Comparison of ENCODE assay signal across 8 cellular contexts in genomic region chr12:122265931-122266771, GRCh38. TPM values are rescaled to one million over a fixed set of nuclear protein-coding genes. Genes with fewer than 3 reads are reported as not detected.
A peak's percentile ranks its signal among the peaks of the same experiment; 100 is the strongest.
DNase-seq lines count a peak whose midpoint lies in the region; ATAC-seq, FAIRE-seq and TF ChIP-seq lines count a peak whose summit lies in the region.

TSS of gene VPS33A (minus strand) at chr12:122266494. CDS start at chr12:122266408, 86 bp downstream.

- peak within 1 kb of the TSS; percentile 55 for H3K27ac ChIP-seq in RWPE2 (ENCODE audit: poor library complexity, severe bottlenecking)
- H3K27ac ChIP-seq in naive thymus-derived CD4-positive, alpha-beta T cell (ENCODE audit: low read depth, low read length) = peak within 1 kb of the TSS; percentile 95

- peak within 1 kb of the TSS; percentile 97 for H2AFZ ChIP-seq in Loucy (ENCODE audit: low read length)

- H3K27me3 ChIP-seq in Loucy (ENCODE audit: insufficient read depth, low read length, poor library complexity, severe bottlenecking) (no peaks in the 10 kb centered on the region), RWPE2 (ENCODE audit: insufficient read depth, poor library complexity, severe bottlenecking) (no peaks in the 10 kb centered on the region)
- H3K27me3 ChIP-seq in naive thymus-derived CD4-positive, alpha-beta T cell (ENCODE audit: control insufficient read depth in 2 of 2, insufficient read depth in 2 of 2, low read length in 2 of 2) = no peaks in the 10 kb centered on the region

- H3K9me3 ChIP-seq in Loucy (ENCODE audit: insufficient read depth, low read depth, low read length) (no peaks in the 10 kb centered on the region), RWPE2 (ENCODE audit: severe bottlenecking) (no peaks in the 10 kb centered on the region)
- no peaks in the 10 kb centered on the region for H3K9me3 ChIP-seq in naive thymus-derived CD4-positive, alpha-beta T cell (ENCODE audit: control insufficient read depth in 2 of 3, low read length in 3 of 3)

- H3K79me2 ChIP-seq in Loucy (ENCODE audit: insufficient read depth, low read length) = peaks cover 4% of the 10 kb centered on the region; the same call in 1 of the 2 replicates

- H4K20me1 ChIP-seq in Loucy (ENCODE audit: insufficient read depth, low read length, poor library complexity, severe bottlenecking) = no peaks in the 10 kb centered on the region

- peak; percentile 94 for FAIRE-seq in H54 (lab: Jason Lieb, UNC)

- peak within 1 kb of the TSS; percentile 99 for H3K27ac Mint-ChIP-seq in activated T-helper 2 cell treated with anti-CD3 and anti-CD28 coated beads, Interferon-gamma antibody, Interleukin-2, Interleukin-4, amounts not matched to agents 10 μg/mL and 5 μg/mL and 100 μg/mL, durations not matched to agents 14 hours and 24 hours and 36 hours
- H3K27ac Mint-ChIP-seq in naive thymus-derived CD4-positive, alpha-beta T cell = peak within 1 kb of the TSS; percentile 98 to 100 (median 99)
- peak within 1 kb of the TSS; percentile 98 for H3K27ac Mint-ChIP-seq in stimulated activated memory B cell treated with anti-CD40 and anti-IgM and Interleukin-4, amounts not matched to agents 10 μg/mL and 1 μg/mL and 100 μg/mL, for 72 hours

- peak; percentile 93 for TF ChIP-seq POLR2A in H54 (IDR thresholded peaks at IDR 0.05; ENCODE audit: low read depth, low read length)

- peaks cover 7% of the 10 kb centered on the region for H3K4me1 Mint-ChIP-seq in activated T-helper 2 cell treated with anti-CD3 and anti-CD28 coated beads, Interferon-gamma antibody, Interleukin-2, Interleukin-4, amounts not matched to agents 10 μg/mL and 5 μg/mL and 100 μg/mL, durations not matched to agents 14 hours and 24 hours and 36 hours (ENCODE audit: low read depth)
- H3K4me1 Mint-ChIP-seq in naive thymus-derived CD4-positive, alpha-beta T cell = peaks cover 0 to 37% (median 32%) of the 10 kb centered on the region in 7 donors
- H3K4me1 Mint-ChIP-seq in stimulated activated memory B cell treated with anti-CD40 and anti-IgM and Interleukin-4, amounts not matched to agents 10 μg/mL and 1 μg/mL and 100 μg/mL, for 72 hours = peaks cover 6% of the 10 kb centered on the region

- ATAC-seq in RWPE2 (ENCODE audit: low read depth) = peak; percentile 90
- peak; percentile 89 for ATAC-seq in naive thymus-derived CD4-positive, alpha-beta T cell
- ATAC-seq in stimulated activated memory B cell treated with anti-CD40 and anti-IgM and Interleukin-4, amounts not matched to agents 10 μg/mL and 1 μg/mL and 100 μg/mL, for 72 hours = peak; percentile 96

- H3K4me1 ChIP-seq in Loucy (ENCODE audit: insufficient read depth, low read length, poor library complexity, severe bottlenecking) = peaks cover 13% of the 10 kb centered on the region
- no peaks in the 10 kb centered on the region for H3K4me1 ChIP-seq in RWPE2 (ENCODE audit: insufficient read depth, poor library complexity, severe bottlenecking)
- H3K4me1 ChIP-seq in naive thymus-derived CD4-positive, alpha-beta T cell (ENCODE audit: control insufficient read depth in 2 of 2, insufficient read depth in 2 of 2, low read length in 2 of 2) = peaks cover 12 to 17% of the 10 kb centered on the region in 2 donors

- H3F3A ChIP-seq in Loucy (ENCODE audit: low read depth) = no peaks in the 10 kb centered on the region

- TF ChIP-seq CTCF in Loucy (conservative IDR thresholded peaks at IDR 0.05; ENCODE audit: low read length) (no peak), RWPE2 (IDR thresholded peaks at IDR 0.05; ENCODE audit: poor library complexity, severe bottlenecking) (no peak), fibroblast of mammary gland (conservative IDR thresholded peaks at IDR 0.05; ENCODE audit: control insufficient read depth, insufficient read depth, low read depth, low read length) (no peak)

- intact Hi-C loops in activated T-helper 2 cell treated with anti-CD3 and anti-CD28 coated beads, Interferon-gamma antibody, Interleukin-2, Interleukin-4, amounts not matched to agents 10 μg/mL and 5 μg/mL and 100 μg/mL, durations not matched to agents 14 hours and 24 hours and 36 hours (cut with micrococcal nuclease) = loop anchor here (1.0 to 2.0 kb wide), 4 partner anchors 21 to 261 kb away; partner anchors contain the start of genes DIABLO, KNTC1 and RSRC2
- intact Hi-C loops in naive thymus-derived CD4-positive, alpha-beta T cell (cut with micrococcal nuclease) = loop anchor here (1.0 to 5.0 kb wide), 13 partner anchors 21 to 486 kb away; partner anchors contain the start of genes B3GNT4 (in 2 of the 2), DIABLO (in 2 of the 2), RSRC2 (in 2 of the 2) and CFAP251 (in 1 of the 2)

- peaks cover 19% of the 10 kb centered on the region for H3K36me3 Mint-ChIP-seq in activated T-helper 2 cell treated with anti-CD3 and anti-CD28 coated beads, Interferon-gamma antibody, Interleukin-2, Interleukin-4, amounts not matched to agents 10 μg/mL and 5 μg/mL and 100 μg/mL, durations not matched to agents 14 hours and 24 hours and 36 hours (ENCODE audit: low read depth)
- H3K36me3 Mint-ChIP-seq in naive thymus-derived CD4-positive, alpha-beta T cell = peaks cover 0 to 13% (median 10%) of the 10 kb centered on the region in 5 donors
- H3K36me3 Mint-ChIP-seq in stimulated activated memory B cell treated with anti-CD40 and anti-IgM and Interleukin-4, amounts not matched to agents 10 μg/mL and 1 μg/mL and 100 μg/mL, for 72 hours = peaks cover 9% of the 10 kb centered on the region

- no peaks in the 10 kb centered on the region for H3K9me2 ChIP-seq in Loucy (replicated peaks; ENCODE audit: low read depth, low read length)

- POLR2A ChIA-PET in naive thymus-derived CD4-positive, alpha-beta T cell (lab: Charles Lee) = interaction anchor here (0.5 to 2.7 kb wide), 17 partner anchors 9 to 1730 kb away, joined by 3 to 20 read pairs (median 3); partner anchors contain the start of gene DIABLO

- H3K27me3 Mint-ChIP-seq in activated T-helper 2 cell treated with anti-CD3 and anti-CD28 coated beads, Interferon-gamma antibody, Interleukin-2, Interleukin-4, amounts not matched to agents 10 μg/mL and 5 μg/mL and 100 μg/mL, durations not matched to agents 14 hours and 24 hours and 36 hours (ENCODE audit: low read depth) = no peaks in the 10 kb centered on the region
- peaks cover 0 to 6% (median 0%) of the 10 kb centered on the region in 5 donors for H3K27me3 Mint-ChIP-seq in naive thymus-derived CD4-positive, alpha-beta T cell
- no peaks in the 10 kb centered on the region for H3K27me3 Mint-ChIP-seq in stimulated activated memory B cell treated with anti-CD40 and anti-IgM and Interleukin-4, amounts not matched to agents 10 μg/mL and 1 μg/mL and 100 μg/mL, for 72 hours

- H3K4me3 Mint-ChIP-seq in activated T-helper 2 cell treated with anti-CD3 and anti-CD28 coated beads, Interferon-gamma antibody, Interleukin-2, Interleukin-4, amounts not matched to agents 10 μg/mL and 5 μg/mL and 100 μg/mL, durations not matched to agents 14 hours and 24 hours and 36 hours (ENCODE audit: low read depth) = peak within 1 kb of the TSS; percentile 96
- H3K4me3 Mint-ChIP-seq in naive thymus-derived CD4-positive, alpha-beta T cell = peak within 1 kb of the TSS; percentile 93 to 99 (median 96)
- peak within 1 kb of the TSS; percentile 91 for H3K4me3 Mint-ChIP-seq in stimulated activated memory B cell treated with anti-CD40 and anti-IgM and Interleukin-4, amounts not matched to agents 10 μg/mL and 1 μg/mL and 100 μg/mL, for 72 hours

- H3K4me3 ChIP-seq in Loucy (ENCODE audit: low read length, poor library complexity, severe bottlenecking) (peak within 1 kb of the TSS; percentile 89), RWPE2 (ENCODE audit: severe bottlenecking) (peak within 1 kb of the TSS; percentile 67), fibroblast of mammary gland (ENCODE audit: control insufficient read depth, low read depth, low read length) (peak within 1 kb of the TSS; percentile 92)
- H3K4me3 ChIP-seq in naive thymus-derived CD4-positive, alpha-beta T cell (ENCODE audit: low read length) = peak within 1 kb of the TSS; percentile 74

- CTCF ChIA-PET in naive thymus-derived CD4-positive, alpha-beta T cell (lab: Charles Lee) = interaction anchor here (0.6 to 1.5 kb wide), 9 partner anchors 10 to 215 kb away, joined by 3 to 10 read pairs (median 4); no protein-coding TSS in a partner anchor

- H3K36me3 ChIP-seq in Loucy (ENCODE audit: insufficient read depth, low read length) = no peaks in the 10 kb centered on the region
- H3K36me3 ChIP-seq in RWPE2 (ENCODE audit: low read depth) = peaks cover 13% of the 10 kb centered on the region
- H3K36me3 ChIP-seq in naive thymus-derived CD4-positive, alpha-beta T cell (ENCODE audit: control insufficient read depth in 2 of 3, insufficient read depth in 3 of 3, low read length in 3 of 3) = peaks cover 2 to 29% (median 9%) of the 10 kb centered on the region in 3 experiments

- H3K9me3 Mint-ChIP-seq in activated T-helper 2 cell treated with anti-CD3 and anti-CD28 coated beads, Interferon-gamma antibody, Interleukin-2, Interleukin-4, amounts not matched to agents 10 μg/mL and 5 μg/mL and 100 μg/mL, durations not matched to agents 14 hours and 24 hours and 36 hours = no peaks in the 10 kb centered on the region
- peaks cover 0 to 9% (median 0%) of the 10 kb centered on the region in 11 donors for H3K9me3 Mint-ChIP-seq in naive thymus-derived CD4-positive, alpha-beta T cell
- no peaks in the 10 kb centered on the region for H3K9me3 Mint-ChIP-seq in stimulated activated memory B cell treated with anti-CD40 and anti-IgM and Interleukin-4, amounts not matched to agents 10 μg/mL and 1 μg/mL and 100 μg/mL, for 72 hours

- DNase-seq in EL (peak; percentile 97), H54 (ENCODE audit: insufficient read length, low spot score) (peak; percentile 92), RWPE2 (ENCODE audit: low spot score) (peak; percentile 97), fibroblast of mammary gland (ENCODE audit: low read depth) (peak; percentile 98)
- DNase-seq in activated T-helper 2 cell treated with anti-CD3 and anti-CD28 coated beads, Interferon-gamma antibody, Interleukin-2, Interleukin-4, amounts not matched to agents 10 μg/mL and 5 μg/mL and 100 μg/mL, durations not matched to agents 14 hours and 24 hours and 36 hours (ENCODE audit: low spot score) = peak; percentile 95
- peak; percentile 82 to 96 (median 90) for DNase-seq in naive thymus-derived CD4-positive, alpha-beta T cell

- peak within 1 kb of the TSS; percentile 77 for H3K9ac ChIP-seq in Loucy (ENCODE audit: low read depth, low read length, poor library complexity, severe bottlenecking)

- peak within 1 kb of the TSS; percentile 85 for H3K4me2 ChIP-seq in Loucy (ENCODE audit: low read depth, low read length, poor library complexity, severe bottlenecking)

RNA-seq across cellular contexts. Expression of gene VPS33A, which starts in this region (rescaled TPM):
- 25.3 and 26.8 TPM in 2 replicates for total RNA-seq in activated T-helper 2 cell treated with anti-CD3 and anti-CD28 coated beads, Interferon-gamma antibody, Interleukin-2, Interleukin-4, amounts not matched to agents 10 μg/mL and 5 μg/mL and 100 μg/mL, durations not matched to agents 14 hours and 24 hours and 36 hours
- total RNA-seq in naive thymus-derived CD4-positive, alpha-beta T cell = 10 to 100 TPM; 19.9 to 34.5 (median 31.4) TPM
- 10 to 100 TPM; 18.0 to 28.3 TPM for polyA plus RNA-seq in naive thymus-derived CD4-positive, alpha-beta T cell

Comparison
In these comparisons a context has a peak if more than half of its experiments do, and no peak if none do; other contexts are left out.
1. Peak in every context shown above with its lines: DNase-seq, ATAC-seq, H3K4me3 ChIP-seq and H3K27ac ChIP-seq.